8 cellular contexts compared by ENCODE assay signal in genomic region chr17:50290074-50290702, GRCh38. TPM values are rescaled to one million over a fixed set of nuclear protein-coding genes. Genes with fewer than 3 reads are reported as not detected.
DNase-seq lines count a peak whose midpoint lies in the region; ATAC-seq and TF ChIP-seq lines count a peak whose summit lies in the region.

No MANE protein-coding gene starts in this region.

- H3K27ac ChIP-seq in AG04450 (ENCODE audit: low read depth, low read length) (peak overlapping the region; percentile 97), psoas muscle (peak overlapping the region; percentile 30)

- no peaks in the 10 kb centered on the region for H3K9me3 ChIP-seq in AG04450 (ENCODE audit: control insufficient read depth, insufficient read depth, low read length)
- no peaks in the 10 kb centered on the region for H3K9me3 ChIP-seq in psoas muscle

- TF ChIP-seq CTCF in AG04450 (IDR thresholded peaks at IDR 0.05; ENCODE audit: low read depth, low read length) (no peak), WI38 (IDR thresholded peaks at IDR 0.05; ENCODE audit: low read depth, low read length) (no peak), psoas muscle (IDR thresholded peaks at IDR 0.05) (no peak), GM10266 (IDR thresholded peaks at IDR 0.05; ENCODE audit: control insufficient read depth, insufficient read depth, low read depth, missing control alignments) (no peak)

- intact Hi-C loops in psoas muscle (cut with DNase I), result no loop called here

- WGBS in psoas muscle, 3 donors, result 48 to 52% (median 49%) methylated on average over 8 of the region's 8 CpGs

- DNase-seq in AG04450 (ENCODE audit: low read depth, low spot score), result peak; percentile 96
- DNase-seq in glomerular visceral epithelial cell (ENCODE audit: extremely low spot score), result peak; percentile 81
- DNase-seq in psoas muscle, result peak; percentile 79 to 83
- no peak for DNase-seq in activated gamma-delta T cell (lab: John Stamatoyannopoulos, UW)
- no peak for DNase-seq in GM10266 (ENCODE audit: extremely low spot score)

- POLR2A ChIA-PET in AG04450 (lab: Yijun Ruan, JAX), result interaction anchor here (0.8 to 4.9 kb wide), 12 partner anchors 16 to 117 kb away, joined by 3 to 63 read pairs (median 8); partner anchors contain the start of genes COL1A1 and TMEM92

- CTCF ChIA-PET in AG04450 (lab: Charles Lee), result interaction anchor here (0.9 to 8.9 kb wide), 9 partner anchors 74 to 197 kb away, joined by 3 to 171 read pairs (median 4); partner anchors contain the start of gene PDK2

- H3K4me3 ChIP-seq in AG04450 (ENCODE audit: low read depth, low read length), result peak overlapping the region; percentile 55
- peak overlapping the region; percentile 60 for H3K4me3 ChIP-seq in WI38 (ENCODE audit: low read depth, low read length)
- H3K4me3 ChIP-seq in psoas muscle, result no peak overlapping the region

- no peaks in the 10 kb centered on the region for H3K36me3 ChIP-seq in psoas muscle (ENCODE audit: insufficient read depth in 1 of 2, low read depth in 1 of 2)

- H3K4me1 ChIP-seq in psoas muscle, result peaks cover 3% of the 10 kb centered on the region

- no peaks in the 10 kb centered on the region for H3K27me3 ChIP-seq in AG04450 (ENCODE audit: control insufficient read depth, insufficient read depth, low read length)
- H3K27me3 ChIP-seq in psoas muscle (ENCODE audit: insufficient read depth in 3 of 3, low read length in 2 of 3), result peaks cover 0 to 3% (median 2%) of the 10 kb centered on the region in 3 donors

- ATAC-seq in HG02870 (IDR thresholded peaks at IDR 0.05; ENCODE audit: unreplicated experiment), result peak; percentile 51
- ATAC-seq in psoas muscle, result peak; percentile 81 to 89 (median 86)
- no peak for ATAC-seq in GM21360 (IDR thresholded peaks at IDR 0.05; ENCODE audit: unreplicated experiment)

RNA-seq across cellular contexts. Expression of gene TMEM92, which starts 15.9 kb away (rescaled TPM):
- polyA plus RNA-seq in AG04450 (2011; rRNA removed) (0.47 and 0.96 TPM in 2 replicates), psoas muscle (under 1 TPM in 2 of 3 donors, not detected in 1; 0.01 to 0.07 TPM)
- polyA minus RNA-seq in AG04450 (2011; rRNA and poly(A)+ RNA removed), result 0.48 and 0.55 TPM in 2 replicates
- total RNA-seq in psoas muscle, result not detected

RNA-seq across cellular contexts. Expression of gene XYLT2, which starts 55.7 kb away (rescaled TPM):
- polyA plus RNA-seq in AG04450 (2011; rRNA removed), result 13.5 and 19.0 TPM in 2 replicates
- 26.9 and 36.9 TPM in 2 replicates for polyA minus RNA-seq in AG04450 (2011; rRNA and poly(A)+ RNA removed)
- total RNA-seq in psoas muscle, result 1 to 10 TPM; 3.4 to 6.1 (median 4.3) TPM
- 1 to 10 TPM; 2.8 to 6.3 (median 3.2) TPM for polyA plus RNA-seq in psoas muscle

Comparison
In these comparisons a context has a peak if more than half of its experiments do, and no peak if none do; other contexts are left out.
1. DNase-seq: peak in AG04450 (single experiment), glomerular visceral epithelial cell (single experiment) and psoas muscle (2 of 2); none in activated gamma-delta T cell (single experiment) and GM10266 (single experiment).